8 cellular contexts compared by ENCODE assay signal in the genomic region with DNA sequence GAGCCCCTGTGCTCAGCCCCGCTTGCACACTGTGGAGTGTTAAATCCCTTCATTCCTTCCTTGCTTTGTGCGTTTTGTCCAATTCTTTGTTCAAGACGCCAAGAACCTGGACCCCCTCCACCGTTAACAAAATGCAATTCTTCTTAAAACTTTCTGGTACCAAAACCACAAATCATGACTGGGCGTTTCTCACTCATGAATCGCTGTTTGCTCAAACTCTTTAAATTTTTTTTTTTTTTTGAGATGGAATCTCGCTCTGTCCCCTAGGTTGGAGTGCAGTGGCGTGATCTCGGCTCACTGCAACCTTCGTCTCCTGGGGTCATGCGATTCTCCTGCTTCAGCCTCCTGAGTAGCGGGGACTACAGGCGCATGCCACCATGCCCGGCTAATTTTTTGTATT. TPM values are rescaled to one million over a fixed set of nuclear protein-coding genes. Genes with fewer than 3 reads are reported as not detected.
A peak's percentile ranks its signal among the peaks of the same experiment; 100 is the strongest.
DNase-seq lines count a peak whose midpoint lies in the region; ATAC-seq and TF ChIP-seq lines count a peak whose summit lies in the region.

No MANE protein-coding gene starts in this region.

- peaks cover 0 to 21% (median 5%) of the 10 kb centered on the region in 5 donors for H3K9me3 Mint-ChIP-seq in CD8-positive, alpha-beta memory T cell

- H3F3A ChIP-seq in PC-9 (ENCODE audit: insufficient read depth, low read depth) = peaks cover 12% of the 10 kb centered on the region

- CTCF ChIA-PET in CD8-positive, alpha-beta memory T cell (lab: Charles Lee) = interaction anchor here (2.5 to 5.4 kb wide), 3 partner anchors 176 to 257 kb away, joined by 12 to 43 read pairs (median 15); no protein-coding TSS in a partner anchor
- CTCF ChIA-PET in PC-9 (lab: Charles Lee) = interaction anchor here (1.4 kb wide), 1 partner anchor 48 kb away, joined by 3 read pairs; no protein-coding TSS in a partner anchor

- no peak for ATAC-seq in GM21390 (IDR thresholded peaks at IDR 0.05; ENCODE audit: unreplicated experiment)

- H3K4me1 ChIP-seq in CD8-positive, alpha-beta memory T cell (ENCODE audit: insufficient read depth, low read length) = peaks cover 22% of the 10 kb centered on the region
- H3K4me1 ChIP-seq in PC-9 (replicated peaks; ENCODE audit: insufficient read depth) = peaks cover 8% of the 10 kb centered on the region; the same call in 1 of the 2 replicates
- H3K4me1 ChIP-seq in osteoblast (ENCODE audit: insufficient read depth, low read length) = peaks cover 10% of the 10 kb centered on the region

- no peaks in the 10 kb centered on the region for H3K27me3 ChIP-seq in CD8-positive, alpha-beta memory T cell (ENCODE audit: insufficient read depth, low read length, poor library complexity, severe bottlenecking)
- H3K27me3 ChIP-seq in PC-9 (ENCODE audit: insufficient read depth, low read depth) = no peaks in the 10 kb centered on the region
- H3K27me3 ChIP-seq in osteoblast (ENCODE audit: insufficient read depth, low read length) = no peaks in the 10 kb centered on the region

- H2AFZ ChIP-seq in PC-9 (peak overlapping the region; percentile 91), osteoblast (ENCODE audit: low read length) (peak overlapping the region; percentile 93)

- peak overlapping the region; percentile 67 for H3K4me3 ChIP-seq in CD8-positive, alpha-beta memory T cell (ENCODE audit: low read length)
- H3K4me3 ChIP-seq in PC-9 = peak overlapping the region; percentile 76
- peak overlapping the region; percentile 81 for H3K4me3 ChIP-seq in epithelial cell of proximal tubule (ENCODE audit: low read depth, low read length)
- H3K4me3 ChIP-seq in osteoblast (ENCODE audit: insufficient read depth, low read length) = peak overlapping the region; percentile 94

- peaks cover 16 to 28% (median 28%) of the 10 kb centered on the region in 3 donors for H3K36me3 Mint-ChIP-seq in CD8-positive, alpha-beta memory T cell

- no peak overlapping the region for H3K27ac ChIP-seq in CD8-positive, alpha-beta memory T cell (ENCODE audit: low read depth, low read length)
- H3K27ac ChIP-seq in PC-9 (no peak overlapping the region), osteoblast (ENCODE audit: low read depth, low read length) (peak overlapping the region; percentile 87)

- no peaks in the 10 kb centered on the region for H4K20me1 ChIP-seq in PC-9 (ENCODE audit: insufficient read depth)
- peaks cover 2% of the 10 kb centered on the region for H4K20me1 ChIP-seq in osteoblast (ENCODE audit: insufficient read depth, low read length)

- H3K9me2 ChIP-seq in PC-9 (ENCODE audit: insufficient read depth) = no peaks in the 10 kb centered on the region

- peaks cover 2% of the 10 kb centered on the region for H3K9me3 ChIP-seq in CD8-positive, alpha-beta memory T cell (ENCODE audit: low read length)
- H3K9me3 ChIP-seq in PC-9 (ENCODE audit: insufficient read depth, low read depth) = peaks cover 51% of the 10 kb centered on the region
- H3K9me3 ChIP-seq in osteoblast (ENCODE audit: low read depth, low read length) = peaks cover 8% of the 10 kb centered on the region

- H3K79me2 ChIP-seq in PC-9 (ENCODE audit: low read depth) (peaks cover 13% of the 10 kb centered on the region), osteoblast (ENCODE audit: insufficient read depth, low read length) (peaks cover 33% of the 10 kb centered on the region)

- BruUV-seq in PC-9 (replicated peaks; lab: Mats Ljungman, UMichigan) = TSS peak; percentile 42

- no peak for DNase-seq in CD8-positive, alpha-beta memory T cell
- no peak for DNase-seq in PC-9
- DNase-seq in epithelial cell of proximal tubule (ENCODE audit: low read depth) = no peak
- no peak for DNase-seq in osteoblast (ENCODE audit: insufficient read length, low spot score, missing footprints)
- DNase-seq in posterior cingulate gyrus = no peak
- DNase-seq in mesenteric fat pad (ENCODE audit: low spot score) = no peak
- no peak for DNase-seq in H4 (ENCODE audit: low spot score)

- peaks cover 7% of the 10 kb centered on the region for H3K36me3 ChIP-seq in CD8-positive, alpha-beta memory T cell (ENCODE audit: insufficient read depth, low read length)
- peaks cover 36% of the 10 kb centered on the region for H3K36me3 ChIP-seq in PC-9 (ENCODE audit: low read depth)
- H3K36me3 ChIP-seq in osteoblast (ENCODE audit: insufficient read depth, low read length) = peaks cover 43% of the 10 kb centered on the region

- intact Hi-C loops in PC-9 (cut with micrococcal nuclease; ENCODE audit: unreplicated experiment) (no loop called here), posterior cingulate gyrus (cut with DNase I) (no loop called here)

- H3K4me2 ChIP-seq in PC-9 = peak overlapping the region; percentile 81
- H3K4me2 ChIP-seq in osteoblast (ENCODE audit: insufficient read depth, low read length) = peak overlapping the region; percentile 94

- POLR2A ChIA-PET in CD8-positive, alpha-beta memory T cell (lab: Charles Lee) = no interaction called here
- POLR2A ChIA-PET in PC-9 (lab: Charles Lee; ENCODE audit: unreplicated experiment) = no interaction called here

- H3K4me3 Mint-ChIP-seq in CD8-positive, alpha-beta memory T cell = peak overlapping the region; percentile 83 to 94 (median 89)

- H3K27ac Mint-ChIP-seq in CD8-positive, alpha-beta memory T cell = peak overlapping the region in 2 of 8 donors; percentile 55 to 95

- peaks cover 33 to 41% (median 40%) of the 10 kb centered on the region in 3 donors for H3K4me1 Mint-ChIP-seq in CD8-positive, alpha-beta memory T cell

- no peak for TF ChIP-seq CTCF in PC-9 (conservative IDR thresholded peaks at IDR 0.05)
- no peak for TF ChIP-seq CTCF in epithelial cell of proximal tubule (conservative IDR thresholded peaks at IDR 0.05; ENCODE audit: low read depth, low read length)
- no peak for TF ChIP-seq CTCF in osteoblast (IDR thresholded peaks at IDR 0.05; ENCODE audit: extremely low read depth, low read depth, low read length)

- H3K27me3 Mint-ChIP-seq in CD8-positive, alpha-beta memory T cell = no peaks in the 10 kb centered on the region

RNA-seq across cellular contexts. Expression of a gene that starts 0.8 kb away (rescaled TPM):
- total RNA-seq in CD8-positive, alpha-beta memory T cell = 1 to 10 TPM; 2.5 to 3.7 TPM
- polyA plus RNA-seq in CD8-positive, alpha-beta memory T cell = 3.0 TPM
- 2.9 and 8.6 TPM in 2 replicates for total RNA-seq in PC-9 (2021)
- total RNA-seq in epithelial cell of proximal tubule = 2.2 and 2.3 TPM in 2 replicates
- 6.9 and 9.4 TPM in 2 replicates for total RNA-seq in osteoblast
- 1.1 TPM for total RNA-seq in mesenteric fat pad
- 6.9 and 21.1 TPM in 2 replicates for total RNA-seq in H4 (2014; rRNA removed; shearing (Covaris generic))

RNA-seq across cellular contexts. Expression of a gene that starts 17.2 kb away (rescaled TPM):
- 1 to 10 TPM; 3.3 to 3.8 TPM for total RNA-seq in CD8-positive, alpha-beta memory T cell
- 0.39 TPM for polyA plus RNA-seq in CD8-positive, alpha-beta memory T cell
- total RNA-seq in PC-9 (2021) = 5.7 and 6.4 TPM in 2 replicates
- total RNA-seq in epithelial cell of proximal tubule = 3.1 and 4.6 TPM in 2 replicates
- total RNA-seq in osteoblast = 13.0 and 13.6 TPM in 2 replicates
- 3.4 TPM for total RNA-seq in mesenteric fat pad
- 3.0 and 6.9 TPM in 2 replicates for total RNA-seq in H4 (2014; rRNA removed; shearing (Covaris generic))

RNA-seq across cellular contexts. Expression of a gene that starts 23.6 kb away (rescaled TPM):
- total RNA-seq in CD8-positive, alpha-beta memory T cell = 10 to 100 TPM; 13.0 to 16.0 TPM
- 17.4 TPM for polyA plus RNA-seq in CD8-positive, alpha-beta memory T cell
- total RNA-seq in PC-9 (2021) (5.3 and 6.2 TPM in 2 replicates), epithelial cell of proximal tubule (1.4 and 1.8 TPM in 2 replicates), osteoblast (8.3 and 8.7 TPM in 2 replicates), mesenteric fat pad (6.5 TPM)
- total RNA-seq in H4 (2014; rRNA removed; shearing (Covaris generic)) = 2.2 and 5.1 TPM in 2 replicates
